ENCODE assay signal across 17 cellular contexts in the genomic region with DNA sequence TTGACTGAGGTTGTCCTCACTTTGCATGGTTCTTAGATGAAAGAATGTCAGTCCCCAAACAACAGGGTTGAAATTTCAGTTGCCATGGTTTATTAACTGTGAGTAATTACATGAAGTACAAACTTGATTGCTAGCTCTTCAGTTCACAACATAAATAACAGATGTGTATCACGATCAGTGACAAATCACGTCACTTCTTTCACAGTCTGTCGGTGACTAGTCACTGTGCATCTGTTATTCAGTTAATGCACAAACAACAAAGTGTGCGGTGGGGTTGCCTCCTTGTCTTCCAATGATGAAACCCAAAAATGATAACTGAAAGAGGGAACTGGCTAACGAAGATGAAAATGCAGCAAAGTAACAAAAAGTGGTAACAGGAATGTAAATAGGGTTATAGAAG.
DNase-seq lines count a peak whose midpoint lies in the region; ATAC-seq and TF ChIP-seq lines count a peak whose summit lies in the region.
"Had no signal": no experiment of that assay in that cellular context is flagged by ENCODE, and none has a peak within 500 bp of the region (broad histone marks: within the 10 kb centered on the region; RNA-seq: fewer than 3 reads in every experiment).

No MANE protein-coding gene starts in this region.

- H2AFZ ChIP-seq in Karpas-422 (ENCODE audit: low read length) = peak overlapping the region; percentile 63
- peak overlapping the region; percentile 43; the same call in 1 of the 2 replicates for H2AFZ ChIP-seq in OCI-LY3 (ENCODE audit: low read depth, low read length)
- H2AFZ ChIP-seq in GM23248 = no peak overlapping the region

- H3K9me2 ChIP-seq in Karpas-422 (replicated peaks; ENCODE audit: insufficient read depth, low read length) (no peaks in the 10 kb centered on the region), GM23248 (ENCODE audit: insufficient read depth) (no peaks in the 10 kb centered on the region)

- H3F3A ChIP-seq in GM23248 (ENCODE audit: insufficient read depth) = no peaks in the 10 kb centered on the region

- H3K79me2 ChIP-seq in Karpas-422 (ENCODE audit: low read length) (no peaks in the 10 kb centered on the region), OCI-LY3 (ENCODE audit: low read length) (no peaks in the 10 kb centered on the region), GM23248 (ENCODE audit: insufficient read depth) (no peaks in the 10 kb centered on the region)

- H3K9ac ChIP-seq in Karpas-422 (ENCODE audit: low read length) (0 out of 2 replicates have a peak overlapping the region, but pooled peaks have one; percentile 11), OCI-LY3 (ENCODE audit: low read length) (no peak overlapping the region), GM23248 (no peak overlapping the region)
- H3K9ac ChIP-seq: BLaER1 treated with 17β-estradiol and CSF1 and Interleukin-3, amounts not matched to agents 10 nM and 100 nM had no signal

- no peaks in the 10 kb centered on the region for H3K9me3 Mint-ChIP-seq in memory B cell

- ATAC-seq in memory B cell (ENCODE audit: low read depth) = no peak

- H3K4me2 ChIP-seq in Karpas-422 (ENCODE audit: low read depth, low read length, poor library complexity, severe bottlenecking) (peak overlapping the region; percentile 67), OCI-LY3 (ENCODE audit: low read length) (peak overlapping the region; percentile 64), GM23248 (ENCODE audit: unreplicated experiment) (no peak overlapping the region)

- TF ChIP-seq CTCF in OCI-LY3 (IDR thresholded peaks at IDR 0.05; ENCODE audit: low read depth, low read length) = no peak

- H4K20me1 ChIP-seq in Karpas-422 (ENCODE audit: insufficient read depth, low read depth, low read length) = no peaks in the 10 kb centered on the region
- no peaks in the 10 kb centered on the region for H4K20me1 ChIP-seq in OCI-LY3 (ENCODE audit: insufficient read depth, low read length)
- H4K20me1 ChIP-seq in GM23248 (ENCODE audit: insufficient read depth) = no peaks in the 10 kb centered on the region
- H4K20me1 ChIP-seq: BLaER1 treated with 17β-estradiol and CSF1 and Interleukin-3, amounts not matched to agents 10 nM and 100 nM had no signal

- H3K27me3 ChIP-seq in Karpas-422 (ENCODE audit: low read length) (no peaks in the 10 kb centered on the region), OCI-LY3 (ENCODE audit: low read depth, low read length) (0 out of 2 replicates have a peak, but pooled peaks cover 8% of the 10 kb centered on the region), GM23248 (replicated peaks; ENCODE audit: insufficient read depth) (no peaks in the 10 kb centered on the region)
- H3K27me3 ChIP-seq: BLaER1 treated with 17β-estradiol and CSF1 and Interleukin-3, amounts not matched to agents 10 nM and 100 nM had no signal

- no peaks in the 10 kb centered on the region for H3K36me3 Mint-ChIP-seq in memory B cell
- H3K36me3 Mint-ChIP-seq: CD4-positive, CD25-positive, alpha-beta regulatory T cell had no signal

- no peak overlapping the region for H3K4me3 Mint-ChIP-seq in memory B cell
- H3K4me3 Mint-ChIP-seq: CD4-positive, CD25-positive, alpha-beta regulatory T cell had no signal

- H3K27ac Mint-ChIP-seq in memory B cell = peak overlapping the region; percentile 4
- H3K27ac Mint-ChIP-seq: CD4-positive, CD25-positive, alpha-beta regulatory T cell had no signal

- H3K4me3 ChIP-seq in Karpas-422 (ENCODE audit: low read length) (peak overlapping the region; percentile 44), OCI-LY3 (ENCODE audit: low read length) (peak overlapping the region; percentile 21), GM23248 (no peak overlapping the region)
- H3K4me3 ChIP-seq: BLaER1 treated with 17β-estradiol and CSF1 and Interleukin-3, amounts not matched to agents 10 nM and 100 nM; HAP-1 had no signal

- in situ Hi-C loops in GM23248 (cut with MboI) = no loop called here

- H3K36me3 ChIP-seq in Karpas-422 (ENCODE audit: insufficient read depth, low read length) (no peaks in the 10 kb centered on the region), OCI-LY3 (replicated peaks; ENCODE audit: low read depth, low read length) (no peaks in the 10 kb centered on the region), GM23248 (ENCODE audit: low read depth) (no peaks in the 10 kb centered on the region)
- H3K36me3 ChIP-seq: BLaER1 treated with 17β-estradiol and CSF1 and Interleukin-3, amounts not matched to agents 10 nM and 100 nM; HAP-1 had no signal

- H3K27me3 Mint-ChIP-seq in memory B cell = peaks cover 7% of the 10 kb centered on the region

- H3K27ac ChIP-seq in Karpas-422 (ENCODE audit: low read length) = peak overlapping the region; percentile 39; the same call in 1 of the 2 replicates
- peak overlapping the region; percentile 1; the same call in 1 of the 2 replicates for H3K27ac ChIP-seq in OCI-LY3 (ENCODE audit: low read length)
- no peak overlapping the region for H3K27ac ChIP-seq in GM23248
- H3K27ac ChIP-seq: BLaER1 treated with 17β-estradiol and CSF1 and Interleukin-3, amounts not matched to agents 10 nM and 100 nM; HL-60 had no signal

- H3K4me1 Mint-ChIP-seq in memory B cell = peaks cover 11% of the 10 kb centered on the region
- H3K4me1 Mint-ChIP-seq: CD4-positive, CD25-positive, alpha-beta regulatory T cell had no signal

- H3K9me3 ChIP-seq in Karpas-422 (ENCODE audit: low read length) (no peaks in the 10 kb centered on the region), OCI-LY3 (ENCODE audit: insufficient read depth, low read length) (no peaks in the 10 kb centered on the region), GM23248 (ENCODE audit: low read depth) (no peaks in the 10 kb centered on the region)
- H3K9me3 ChIP-seq: HAP-1 had no signal

- DNase-seq in Ammon's horn (ENCODE audit: low spot score) = peak; percentile 55
- peak; percentile 49 for DNase-seq in Karpas-422
- DNase-seq in memory B cell (ENCODE audit: low spot score in 2 of 2) = no peak
- no peak for DNase-seq in glomerular visceral epithelial cell (ENCODE audit: extremely low spot score)
- DNase-seq in OCI-M2 (lab: John Stamatoyannopoulos, UW; ENCODE audit: unreplicated experiment) = no peak
- DNase-seq in GM23248 = no peak
- DNase-seq: 8988T; AML-193; Calu3; CD4-positive, CD25-positive, alpha-beta regulatory T cell; DMS153; DMS79 treated with DMSO at 0.1 percent for 48 hours; EL had no signal

- peaks cover 36% of the 10 kb centered on the region for H3K4me1 ChIP-seq in Karpas-422 (ENCODE audit: low read length)
- H3K4me1 ChIP-seq in OCI-LY3 (ENCODE audit: low read length) = peaks cover 32% of the 10 kb centered on the region
- no peaks in the 10 kb centered on the region for H3K4me1 ChIP-seq in GM23248 (ENCODE audit: insufficient read depth)
- H3K4me1 ChIP-seq: HAP-1 had no signal

- WGBS in GM23248 (ENCODE audit: low coverage in 1 of 2, low lambda C conversion rate in 2 of 2, missing lambda C conversion rate in 2 of 2), 2 experiments = 55 to 61% methylated on average over 5 of the region's 5 CpGs

Comparison
In these comparisons a context has a peak if more than half of its experiments do, and no peak if none do; other contexts are left out.
1. DNase-seq: peak in Ammon's horn (single experiment) and Karpas-422 (single experiment); none in memory B cell (0 of 2), glomerular visceral epithelial cell (single experiment), OCI-M2 (single experiment) and GM23248 (single experiment).